In genomic region chr1:32717503-32717902, GRCh38 we compare ENCODE assay signal across 2 cellular contexts.
TF ChIP-seq lines count a peak whose summit lies in the region.

No MANE protein-coding gene starts in this region.

TF ChIP-seq in A549, 52 proteins besides CTCF, POLR2A, EP300 and RAD21:
- TF ChIP-seq NR3C1 (IDR thresholded peaks at IDR 0.05): no peak
- TF ChIP-seq POLR2AphosphoS2 (conservative IDR thresholded peaks at IDR 0.05; ENCODE audit: low read length): no peak
- no peak for TF ChIP-seq EHMT2 (IDR thresholded peaks at IDR 0.05; ENCODE audit: low read depth)
- no peak for TF ChIP-seq MAZ (IDR thresholded peaks at IDR 0.05; ENCODE audit: borderline replicate concordance, low read depth, low read length)
- no peak for TF ChIP-seq FOSL2 (IDR thresholded peaks at IDR 0.05)
- TF ChIP-seq FOSL2 (CRISPR knock-in tag; IDR thresholded peaks at IDR 0.05): no peak
- TF ChIP-seq CBX2 (IDR thresholded peaks at IDR 0.05; ENCODE audit: borderline replicate concordance, low read depth): no peak
- TF ChIP-seq JUNB (IDR thresholded peaks at IDR 0.05): no peak
- no peak for TF ChIP-seq FOXS1 (CRISPR knock-in tag; IDR thresholded peaks at IDR 0.05)
- no peak for TF ChIP-seq BHLHE40 (IDR thresholded peaks at IDR 0.05; ENCODE audit: low read depth, low read length)
- no peak for TF ChIP-seq KDM1A (IDR thresholded peaks at IDR 0.05; ENCODE audit: low read depth)
- no peak for TF ChIP-seq CHD2 (IDR thresholded peaks at IDR 0.05; ENCODE audit: low read length, partially characterized antibody)
- TF ChIP-seq PBX3 (IDR thresholded peaks at IDR 0.05): no peak
- no peak for TF ChIP-seq SMC3 (IDR thresholded peaks at IDR 0.05)
- TF ChIP-seq RARB (CRISPR knock-in tag; IDR thresholded peaks at IDR 0.05): no peak
- TF ChIP-seq RCOR1 (IDR thresholded peaks at IDR 0.05; ENCODE audit: low read depth, low read length): no peak

TF ChIP-seq in K562, 482 proteins besides CTCF, POLR2A, EP300 and RAD21:
- TF ChIP-seq TGIF2 (CRISPR knock-in tag; IDR thresholded peaks at IDR 0.05) (no peak), PHF20 (IDR thresholded peaks at IDR 0.05; ENCODE audit: partially characterized antibody) (no peak), ZNF444 (CRISPR knock-in tag; IDR thresholded peaks at IDR 0.05) (no peak), GMEB1 (CRISPR knock-in tag; IDR thresholded peaks at IDR 0.05) (no peak), ETS1 (conservative IDR thresholded peaks at IDR 0.05; ENCODE audit: control insufficient read depth, low read depth, low read length) (no peak), SIN3B (IDR thresholded peaks at IDR 0.05; ENCODE audit: low read depth) (no peak), GATA2 (CRISPR knock-in tag; IDR thresholded peaks at IDR 0.05) (no peak), PHF8 (IDR thresholded peaks at IDR 0.05; ENCODE audit: borderline replicate concordance, low read length) (no peak), SNRNP70 (optimal IDR thresholded peaks at IDR 0.05; ENCODE audit: low read depth, low read length) (no peak), ZBTB7A (IDR thresholded peaks at IDR 0.05; ENCODE audit: borderline replicate concordance, control insufficient read depth, low read depth, low read length) (no peak), CBX1 (IDR thresholded peaks at IDR 0.05; ENCODE audit: low read depth) (no peak), ARID1B (IDR thresholded peaks at IDR 0.05) (no peak), KLF16 (IDR thresholded peaks at IDR 0.05) (no peak)
